ENCODE assay signal across 21 cellular contexts in genomic region chr1:84887261-84887934, GRCh38. TPM values are rescaled to one million over a fixed set of nuclear protein-coding genes. Genes with fewer than 3 reads are reported as not detected.
DNase-seq lines count a peak whose midpoint lies in the region; ATAC-seq and TF ChIP-seq lines count a peak whose summit lies in the region.
"Had no signal": no experiment of that assay in that cellular context is flagged by ENCODE, and none has a peak within 500 bp of the region (broad histone marks: within the 10 kb centered on the region; RNA-seq: fewer than 3 reads in every experiment).

No MANE protein-coding gene starts in this region.

- H3K4me3 ChIP-seq in choroid plexus epithelial cell (ENCODE audit: low read depth, low read length) (no peak overlapping the region), heart left ventricle (no peak overlapping the region)
- H3K4me3 ChIP-seq: body of pancreas, HAP-1, PC-9 had no signal

- 82 to 90% (median 89%) methylated on average over 4 of the region's 4 CpGs for WGBS in heart left ventricle, 4 donors

- H3K4me1 ChIP-seq in heart left ventricle = peaks cover 0 to 13% (median under 1%) of the 10 kb centered on the region in 12 donors
- H3K4me1 ChIP-seq: Caco-2 had no signal

- H3K27me3 ChIP-seq in heart left ventricle = peaks cover 0 to 9% (median 0%) of the 10 kb centered on the region in 9 donors
- H3K27me3 ChIP-seq: body of pancreas had no signal

- no peaks in the 10 kb centered on the region for H3K9me3 ChIP-seq in heart left ventricle
- H3K9me3 ChIP-seq: body of pancreas, Caco-2, HAP-1 had no signal

- TF ChIP-seq POLR2A in heart left ventricle (IDR thresholded peaks at IDR 0.05) = no peak

- no peaks in the 10 kb centered on the region for H3K36me3 ChIP-seq in heart left ventricle

- no peak for ATAC-seq in heart left ventricle
- ATAC-seq: body of pancreas; naive thymus-derived CD8-positive, alpha-beta T cell had no signal

- TF ChIP-seq CTCF in choroid plexus epithelial cell (conservative IDR thresholded peaks at IDR 0.05; ENCODE audit: low read depth, low read length) (no peak), heart left ventricle (IDR thresholded peaks at IDR 0.05) (no peak)

- intact Hi-C loops in heart left ventricle (cut with DNase I) = loop anchor here in 2 of 10 donors (10.0 kb wide), 1 partner anchor 93 kb away; no protein-coding TSS in a partner anchor

- DNase-seq in AG08395 (ENCODE audit: low spot score) (peak; percentile 79), HPDE6-E6E7 (ENCODE audit: extremely low spot score) (peak; percentile 74), choroid plexus epithelial cell (ENCODE audit: low read depth) (peak; percentile 77), iris pigment epithelial cell (ENCODE audit: low read depth) (peak; percentile 86), NCI-H146 treated with DMSO at 0.1 percent for 48 hours (lab: John Stamatoyannopoulos, UW; ENCODE audit: unreplicated experiment) (no peak), NOMO-1 treated with dmso at 0.1 percent for 144 hours (lab: John Stamatoyannopoulos, UW; ENCODE audit: unreplicated experiment) (no peak), heart left ventricle (no peak), SKM-1 treated with dmso at 0.1 percent for 144 hours (lab: John Stamatoyannopoulos, UW; ENCODE audit: unreplicated experiment) (no peak)
- DNase-seq: activated naive CD4-positive, alpha-beta T cell treated with anti-CD3 and anti-CD28 coated beads, Interleukin-2, amount 50 U/mL, for 16 hours; activated T-cell treated with anti-CD3 and anti-CD28 coated beads, Interleukin-2, amount 50 U/mL, for 1 hour; Caco-2; GDM1; naive thymus-derived CD8-positive, alpha-beta T cell; NCI-H2081 treated with DMSO at 0.1 percent for 48 hours; NCI-H526 treated with DMSO at 0.1 percent for 48 hours; stimulated activated naive CD4-positive, alpha-beta T cell treated with Interleukin-2 at 50 U/mL for 16 hours had no signal

- H3K27ac ChIP-seq in heart left ventricle = no peak overlapping the region
- H3K27ac ChIP-seq: body of pancreas, PC-9 had no signal

RNA-seq across cellular contexts. Expression of gene LPAR3, which starts 5.6 kb away (rescaled TPM):
- total RNA-seq in heart left ventricle = 10 to 100 TPM in 7 of 9 donors, 1 to 10 TPM in 2; 5.9 to 25.0 (median 14.7) TPM
- polyA plus RNA-seq in heart left ventricle = 10 to 100 TPM in 1 of 2 donors, 1 to 10 TPM in 1; 9.7 to 10.6 TPM
- total RNA-seq: Caco-2, lung microvascular endothelial cell, PC-9, posterior vena cava had no signal

Comparison
In these comparisons a context has a peak if more than half of its experiments do, and no peak if none do; other contexts are left out.
1. DNase-seq: peak in AG08395 (single experiment), HPDE6-E6E7 (single experiment), choroid plexus epithelial cell (single experiment) and iris pigment epithelial cell (single experiment); none in NCI-H146 treated with DMSO at 0.1 percent for 48 hours (single experiment), NOMO-1 treated with dmso at 0.1 percent for 144 hours (single experiment), heart left ventricle (0 of 5) and SKM-1 treated with dmso at 0.1 percent for 144 hours (single experiment).